ENCODE assay signal across 8 cellular contexts in genomic region chr2:11344956-11345671, GRCh38.
A peak's percentile ranks its signal among the peaks of the same experiment; 100 is the strongest.
DNase-seq lines count a peak whose midpoint lies in the region; ATAC-seq and TF ChIP-seq lines count a peak whose summit lies in the region.

No MANE protein-coding gene starts in this region.

- peaks cover 25% of the 10 kb centered on the region for H3K4me1 ChIP-seq in OCI-LY1 (ENCODE audit: insufficient read depth, low read length, severe bottlenecking)
- no peaks in the 10 kb centered on the region for H3K4me1 ChIP-seq in iPS DF 6.9 (ENCODE audit: control insufficient read depth, insufficient read depth, low read length)

- DNase-seq in SKM-1 treated with dmso at 0.1 percent for 144 hours (lab: John Stamatoyannopoulos, UW; ENCODE audit: unreplicated experiment) (peak; percentile 24), SKM-1 (lab: John Stamatoyannopoulos, UW; ENCODE audit: unreplicated experiment) (no peak), astrocyte of the hippocampus (ENCODE audit: low read depth, low spot score) (peak; percentile 68), iPS DF 6.9 (ENCODE audit: low read depth, low spot score) (no peak), retinal pigment epithelial cell (ENCODE audit: low read depth) (no peak), 8988T (no peak)

- H3K27ac ChIP-seq in OCI-LY1 (ENCODE audit: low read depth, low read length, poor library complexity, severe bottlenecking) (no peak overlapping the region), iPS DF 6.9 (ENCODE audit: low read length) (no peak overlapping the region)

- TF ChIP-seq CTCF in OCI-LY1 (IDR thresholded peaks at IDR 0.05; ENCODE audit: low read length) (no peak), retinal pigment epithelial cell (conservative IDR thresholded peaks at IDR 0.05; ENCODE audit: low read depth, low read length) (no peak)

- 0 out of 2 replicates have a peak, but pooled peaks cover 8% of the 10 kb centered on the region for H3K27me3 ChIP-seq in OCI-LY1 (ENCODE audit: insufficient read depth, low read length)
- no peaks in the 10 kb centered on the region for H3K27me3 ChIP-seq in iPS DF 6.9 (ENCODE audit: control insufficient read depth, insufficient read depth, low read length)

- H3K79me2 ChIP-seq in OCI-LY1 (ENCODE audit: insufficient read depth, low read length): 0 out of 2 replicates have a peak, but pooled peaks cover under 1% of the 10 kb centered on the region

- no CpG with 5 or more reads among the region's 58 CpGs for WGBS in iPS DF 6.9 (ENCODE audit: insufficient coverage, insufficient read length)

- H3K9ac ChIP-seq in OCI-LY1 (ENCODE audit: low read length): peak overlapping the region; percentile 80

- H3K9me3 ChIP-seq in OCI-LY1 (ENCODE audit: low read length) (no peaks in the 10 kb centered on the region), iPS DF 6.9 (ENCODE audit: control insufficient read depth, insufficient read depth, low read length) (no peaks in the 10 kb centered on the region)

- peak; percentile 40 for ATAC-seq in HG02678 (IDR thresholded peaks at IDR 0.05; ENCODE audit: unreplicated experiment)

- H3K4me2 ChIP-seq in OCI-LY1 (ENCODE audit: low read length): peak overlapping the region; percentile 61

- 0 out of 2 replicates have a peak overlapping the region, but pooled peaks have one; percentile 18 for H2AFZ ChIP-seq in OCI-LY1 (ENCODE audit: low read length)

- 0 out of 2 replicates have a peak, but pooled peaks cover 4% of the 10 kb centered on the region for H3F3A ChIP-seq in OCI-LY1 (ENCODE audit: insufficient read depth, low read length)

- no peaks in the 10 kb centered on the region for H3K36me3 ChIP-seq in OCI-LY1 (ENCODE audit: insufficient read depth, low read length)
- no peaks in the 10 kb centered on the region; the same call in 1 of the 2 replicates for H3K36me3 ChIP-seq in iPS DF 6.9 (ENCODE audit: control insufficient read depth, insufficient read depth, low read length)

- no peaks in the 10 kb centered on the region for H3K9me2 ChIP-seq in OCI-LY1 (ENCODE audit: low read depth, low read length)

- H4K20me1 ChIP-seq in OCI-LY1 (ENCODE audit: insufficient read depth, low read length): no peaks in the 10 kb centered on the region

- H3K4me3 ChIP-seq in OCI-LY1 (ENCODE audit: low read depth, low read length, poor library complexity, severe bottlenecking): peak overlapping the region; percentile 82
- H3K4me3 ChIP-seq in iPS DF 6.9 (ENCODE audit: low read length): peak overlapping the region; percentile 96; the same call in 1 of the 2 replicates
- H3K4me3 ChIP-seq in retinal pigment epithelial cell (ENCODE audit: low read length): peak overlapping the region; percentile 85

Comparison
In these comparisons a context has a peak if more than half of its experiments do, and no peak if none do; other contexts are left out.
1. DNase-seq: peak in SKM-1 treated with dmso at 0.1 percent for 144 hours (single experiment) and astrocyte of the hippocampus (single experiment); none in SKM-1 (single experiment), iPS DF 6.9 (single experiment), retinal pigment epithelial cell (single experiment) and 8988T (single experiment).
2. Peak in every context shown above with its lines, with median percentiles within 50 percentile points of each other: H3K4me3 ChIP-seq.